In genomic region chr10:21687197-21687993, GRCh38 we compare ENCODE assay signal across 18 cellular contexts.
DNase-seq lines count a peak whose midpoint lies in the region; ATAC-seq, FAIRE-seq and TF ChIP-seq lines count a peak whose summit lies in the region.
"Had no signal": no experiment of that assay in that cellular context is flagged by ENCODE, and none has a peak within 500 bp of the region (broad histone marks: within the 10 kb centered on the region; RNA-seq: fewer than 3 reads in every experiment).

No MANE protein-coding gene starts in this region.

- H3K4me3 ChIP-seq in esophagus squamous epithelium, result no peak overlapping the region
- H3K4me3 ChIP-seq: hepatocyte had no signal

- no peak for ATAC-seq in activated naive CD8-positive, alpha-beta T cell treated with anti-CD3 and anti-CD28 coated beads, Interleukin-2, amount 50 U/mL, for 24 hours
- ATAC-seq in GM19324 (IDR thresholded peaks at IDR 0.05; ENCODE audit: low FRiP score, unreplicated experiment), result no peak
- ATAC-seq: left lobe of liver; naive thymus-derived CD8-positive, alpha-beta T cell had no signal

- CTCF ChIA-PET in Calu3 (lab: Charles Lee), result no interaction called here

- no peaks in the 10 kb centered on the region for H3K27me3 Mint-ChIP-seq in Calu3 (ENCODE audit: unreplicated experiment)
- no peaks in the 10 kb centered on the region; the same call in 1 of the 2 replicates for H3K27me3 Mint-ChIP-seq in HFFc6 (ENCODE audit: insufficient read depth)
- H3K27me3 Mint-ChIP-seq in activated naive CD8-positive, alpha-beta T cell treated with anti-CD3 and anti-CD28 coated beads, Interleukin-2, amount 50 U/mL, for 24 hours, result no peaks in the 10 kb centered on the region
- H3K27me3 Mint-ChIP-seq: activated CD4-positive, alpha-beta T cell treated with anti-CD3 and anti-CD28 coated beads, Interleukin-2, amount 10 ng/mL, durations not matched to agents 7 days and 5 days; naive thymus-derived CD8-positive, alpha-beta T cell had no signal

- FAIRE-seq in islet of Langerhans (lab: Jason Lieb, UNC), result peak; percentile 33
- FAIRE-seq: endometrium had no signal

- TF ChIP-seq CTCF in Calu3 (IDR thresholded peaks at IDR 0.05; ENCODE audit: unreplicated experiment) (no peak), HFFc6 (IDR thresholded peaks at IDR 0.05) (no peak), esophagus squamous epithelium (IDR thresholded peaks at IDR 0.05) (no peak)

- intact Hi-C loops in Calu3 (cut with micrococcal nuclease; ENCODE audit: unreplicated experiment) (no loop called here), esophagus squamous epithelium (cut with DNase I) (no loop called here)

- H3K36me3 Mint-ChIP-seq in Calu3 (ENCODE audit: insufficient read depth, unreplicated experiment) (no peaks in the 10 kb centered on the region), HFFc6 (ENCODE audit: low read depth) (peaks cover 10% of the 10 kb centered on the region)
- peaks cover 33% of the 10 kb centered on the region for H3K36me3 Mint-ChIP-seq in activated naive CD8-positive, alpha-beta T cell treated with anti-CD3 and anti-CD28 coated beads, Interleukin-2, amount 50 U/mL, for 24 hours (ENCODE audit: low read depth)

- H3K27ac Mint-ChIP-seq in Calu3 (ENCODE audit: unreplicated experiment) (peak overlapping the region; percentile 29), HFFc6 (peak overlapping the region; percentile 60)
- H3K27ac Mint-ChIP-seq in activated naive CD8-positive, alpha-beta T cell treated with anti-CD3 and anti-CD28 coated beads, Interleukin-2, amount 50 U/mL, for 24 hours, result peak overlapping the region; percentile 35
- H3K27ac Mint-ChIP-seq: activated CD4-positive, alpha-beta T cell treated with anti-CD3 and anti-CD28 coated beads, Interleukin-2, amount 10 ng/mL, durations not matched to agents 7 days and 5 days had no signal

- H3K27me3 ChIP-seq in esophagus squamous epithelium, result no peaks in the 10 kb centered on the region
- H3K27me3 ChIP-seq: hepatocyte had no signal

- peaks cover 0 to under 1% (median 0%) of the 10 kb centered on the region in 3 donors for H3K4me1 ChIP-seq in esophagus squamous epithelium

- no TSS peak for BruUV-seq in Calu3 (replicated peaks; lab: Mats Ljungman, UMichigan)

- no peak for TF ChIP-seq POLR2A in esophagus squamous epithelium (IDR thresholded peaks at IDR 0.05)

- H3K27ac ChIP-seq in esophagus squamous epithelium, result no peak overlapping the region
- H3K27ac ChIP-seq: C4-2B, hepatocyte had no signal

- H3K9me3 ChIP-seq in esophagus squamous epithelium, result no peaks in the 10 kb centered on the region

- DNase-seq in Calu3 (no peak), HFFc6 (peak; percentile 23), DMS 273 (lab: John Stamatoyannopoulos, UW; ENCODE audit: unreplicated experiment) (no peak), mucosa of gallbladder (ENCODE audit: low spot score) (no peak), esophagus squamous epithelium (lab: John Stamatoyannopoulos, UW) (no peak)
- DNase-seq in activated naive CD8-positive, alpha-beta T cell treated with anti-CD3 and anti-CD28 coated beads, Interleukin-2, amount 50 U/mL, for 24 hours, result no peak
- DNase-seq: activated CD4-positive, alpha-beta T cell treated with anti-CD3 and anti-CD28 coated beads, Interleukin-2, amount 10 ng/mL, durations not matched to agents 7 days and 5 days; activated gamma-delta T cell treated with Interleukin-2 at 50 U/mL for 16 hours; naive thymus-derived CD8-positive, alpha-beta T cell; NCI-H524 treated with DMSO at 0.1 percent for 48 hours; retina; T-helper 2 cell had no signal

- H3K9me3 Mint-ChIP-seq in Calu3 (ENCODE audit: low read depth, unreplicated experiment) (no peaks in the 10 kb centered on the region), HFFc6 (no peaks in the 10 kb centered on the region)
- no peaks in the 10 kb centered on the region for H3K9me3 Mint-ChIP-seq in activated naive CD8-positive, alpha-beta T cell treated with anti-CD3 and anti-CD28 coated beads, Interleukin-2, amount 50 U/mL, for 24 hours
- H3K9me3 Mint-ChIP-seq: activated CD4-positive, alpha-beta T cell treated with anti-CD3 and anti-CD28 coated beads, Interleukin-2, amount 10 ng/mL, durations not matched to agents 7 days and 5 days; naive thymus-derived CD8-positive, alpha-beta T cell had no signal

- H3K4me1 Mint-ChIP-seq in Calu3 (ENCODE audit: low read depth, unreplicated experiment) (peaks cover 9% of the 10 kb centered on the region), HFFc6 (ENCODE audit: low read depth) (peaks cover 13% of the 10 kb centered on the region)
- H3K4me1 Mint-ChIP-seq in activated naive CD8-positive, alpha-beta T cell treated with anti-CD3 and anti-CD28 coated beads, Interleukin-2, amount 50 U/mL, for 24 hours, result peaks cover 3% of the 10 kb centered on the region
- H3K4me1 Mint-ChIP-seq: activated CD4-positive, alpha-beta T cell treated with anti-CD3 and anti-CD28 coated beads, Interleukin-2, amount 10 ng/mL, durations not matched to agents 7 days and 5 days had no signal

- WGBS in esophagus squamous epithelium, 2 donors, result 94% methylated on average over 4 of the region's 4 CpGs

- H3K4me3 Mint-ChIP-seq in Calu3 (ENCODE audit: low read depth, unreplicated experiment), result no peak overlapping the region
- H3K4me3 Mint-ChIP-seq in HFFc6, result no peak overlapping the region
- no peak overlapping the region for H3K4me3 Mint-ChIP-seq in activated naive CD8-positive, alpha-beta T cell treated with anti-CD3 and anti-CD28 coated beads, Interleukin-2, amount 50 U/mL, for 24 hours
- H3K4me3 Mint-ChIP-seq: activated CD4-positive, alpha-beta T cell treated with anti-CD3 and anti-CD28 coated beads, Interleukin-2, amount 10 ng/mL, durations not matched to agents 7 days and 5 days; naive thymus-derived CD8-positive, alpha-beta T cell had no signal

- H3K36me3 ChIP-seq in esophagus squamous epithelium, result peaks cover 0 to 29% (median 0%) of the 10 kb centered on the region in 3 donors
